28 cellular contexts compared by ENCODE assay signal in genomic region chr9:10438955-10439354, GRCh38.
"Had no signal": no experiment of that assay in that cellular context is flagged by ENCODE, and none has a peak within 500 bp of the region (broad histone marks: within the 10 kb centered on the region; RNA-seq: fewer than 3 reads in every experiment).

No MANE protein-coding gene starts in this region.

- H3K9me3 ChIP-seq: adrenal gland, body of pancreas, colonic mucosa had no signal

- H3K9me3 Mint-ChIP-seq: activated CD4-positive, alpha-beta T cell treated with anti-CD3 and anti-CD28 coated beads, Interleukin-2, amount 10 ng/mL, durations not matched to agents 24 days and 14 days; activated naive CD4-positive, alpha-beta T cell treated with anti-CD3 and anti-CD28 coated beads, Interleukin-2, amount 50 U/mL, for 24 hours; activated T-helper 1 cell treated with anti-CD3 and anti-CD28 coated beads, Interleukin-12 subunit alpha, Interleukin-12 subunit beta, Interleukin-2, Interleukin-4 antibody, amounts not matched to agents 30 ng/mL and 10 ng/mL and 1 ng/mL, durations not matched to agents 14 hours and 24 hours and 36 hours had no signal

- H3K27me3 Mint-ChIP-seq: activated CD4-positive, alpha-beta memory T cell treated with anti-CD3 and anti-CD28 coated beads for 36 hours; activated CD4-positive, alpha-beta T cell treated with anti-CD3 and anti-CD28 coated beads for 36 hours; activated CD4-positive, alpha-beta T cell treated with anti-CD3 and anti-CD28 coated beads, Interleukin-2, amount 10 ng/mL, durations not matched to agents 24 days and 14 days; activated CD8-positive, alpha-beta memory T cell treated with anti-CD3 and anti-CD28 coated beads, Interleukin-2, amount 10 ng/mL, durations not matched to agents 7 days and 5 days; activated naive CD4-positive, alpha-beta T cell treated with anti-CD3 and anti-CD28 coated beads, Interleukin-2, amount 50 U/mL, for 24 hours; activated naive CD8-positive, alpha-beta T cell treated with anti-CD3 and anti-CD28 coated beads for 36 hours; activated naive CD8-positive, alpha-beta T cell treated with anti-CD3 and anti-CD28 coated beads, Interleukin-2, amount 50 U/mL, for 24 hours had no signal

- H3K27me3 ChIP-seq: adrenal gland, body of pancreas, colonic mucosa had no signal

- DNase-seq: activated CD4-positive, alpha-beta memory T cell treated with anti-CD3 and anti-CD28 coated beads for 36 hours; activated CD4-positive, alpha-beta T cell treated with anti-CD3 and anti-CD28 coated beads for 36 hours; activated CD4-positive, alpha-beta T cell treated with anti-CD3 and anti-CD28 coated beads, Interleukin-2, amount 10 ng/mL, durations not matched to agents 24 days and 14 days; activated CD4-positive, CD25-positive, alpha-beta regulatory T cell; activated CD4-positive, CD25-positive, alpha-beta regulatory T cell treated with anti-CD3 and anti-CD28 coated beads, Interleukin-2, amount 50 U/mL, for 72 hours; activated CD8-positive, alpha-beta memory T cell treated with anti-CD3 and anti-CD28 coated beads, Interleukin-2, amount 10 ng/mL, durations not matched to agents 7 days and 5 days; activated CD8-positive, alpha-beta memory T cell treated with anti-CD3 and anti-CD28 coated beads, Interleukin-2, amount 50 U/mL, for 4 hours; activated CD8-positive, alpha-beta T cell treated with anti-CD3 and anti-CD28 coated beads, Interleukin-2, amount 10 ng/mL, durations not matched to agents 7 days and 5 days; activated effector memory CD4-positive, alpha-beta T cell treated with anti-CD3 and anti-CD28 coated beads, Interleukin-2, amount 50 U/mL, for 16 hours; activated naive CD4-positive, alpha-beta T cell treated with anti-CD3 and anti-CD28 coated beads for 36 hours; activated naive CD8-positive, alpha-beta T cell treated with anti-CD3 and anti-CD28 coated beads for 36 hours; activated naive CD8-positive, alpha-beta T cell treated with anti-CD3 and anti-CD28 coated beads, Interleukin-2, amount 50 U/mL, for 24 hours; activated T-cell treated with anti-CD3 and anti-CD28 coated beads, Interleukin-2, amount 50 U/mL, for 1 hour; activated T-cell treated with anti-CD3 and anti-CD28 coated beads, Interleukin-2, amount 50 U/mL, for 48 hours; adrenal gland; amygdala; aorta; body of pancreas; caudate nucleus; cerebellar nuclear complex; colonic mucosa; effector CD8-positive, alpha-beta T cell; foreskin fibroblast; T-helper 2 cell had no signal

- H3K36me3 Mint-ChIP-seq: activated CD4-positive, alpha-beta memory T cell treated with anti-CD3 and anti-CD28 coated beads for 36 hours; activated CD8-positive, alpha-beta memory T cell treated with anti-CD3 and anti-CD28 coated beads, Interleukin-2, amount 10 ng/mL, durations not matched to agents 7 days and 5 days; activated naive CD4-positive, alpha-beta T cell treated with anti-CD3 and anti-CD28 coated beads, Interleukin-2, amount 50 U/mL, for 24 hours; activated naive CD8-positive, alpha-beta T cell treated with anti-CD3 and anti-CD28 coated beads for 36 hours had no signal

- H3K4me1 ChIP-seq: adrenal gland, body of pancreas, colonic mucosa had no signal

- H3K36me3 ChIP-seq: adrenal gland, colonic mucosa had no signal

- H3K4me3 ChIP-seq: adrenal gland, body of pancreas, colonic mucosa had no signal

- H3K4me1 Mint-ChIP-seq: activated CD4-positive, alpha-beta T cell treated with anti-CD3 and anti-CD28 coated beads for 36 hours; activated CD4-positive, alpha-beta T cell treated with anti-CD3 and anti-CD28 coated beads, Interleukin-2, amount 10 ng/mL, durations not matched to agents 24 days and 14 days; activated CD8-positive, alpha-beta memory T cell treated with anti-CD3 and anti-CD28 coated beads, Interleukin-2, amount 10 ng/mL, durations not matched to agents 7 days and 5 days; activated naive CD4-positive, alpha-beta T cell treated with anti-CD3 and anti-CD28 coated beads, Interleukin-2, amount 50 U/mL, for 24 hours; activated naive CD8-positive, alpha-beta T cell treated with anti-CD3 and anti-CD28 coated beads for 36 hours; activated naive CD8-positive, alpha-beta T cell treated with anti-CD3 and anti-CD28 coated beads, Interleukin-2, amount 50 U/mL, for 24 hours had no signal

- ATAC-seq: activated CD4-positive, alpha-beta T cell treated with anti-CD3 and anti-CD28 coated beads for 36 hours; activated CD8-positive, alpha-beta memory T cell treated with anti-CD3 and anti-CD28 coated beads, Interleukin-2, amount 10 ng/mL, durations not matched to agents 7 days and 5 days; activated CD8-positive, alpha-beta T cell treated with anti-CD3 and anti-CD28 coated beads, Interleukin-2, amount 10 ng/mL, durations not matched to agents 7 days and 5 days; activated naive CD8-positive, alpha-beta T cell treated with anti-CD3 and anti-CD28 coated beads, Interleukin-2, amount 50 U/mL, for 24 hours; body of pancreas; esophagus mucosa had no signal

- H3K27ac Mint-ChIP-seq: activated CD4-positive, alpha-beta memory T cell treated with anti-CD3 and anti-CD28 coated beads for 36 hours; activated CD4-positive, alpha-beta T cell treated with anti-CD3 and anti-CD28 coated beads for 36 hours; activated CD4-positive, alpha-beta T cell treated with anti-CD3 and anti-CD28 coated beads, Interleukin-2, amount 10 ng/mL, durations not matched to agents 24 days and 14 days; activated CD8-positive, alpha-beta memory T cell treated with anti-CD3 and anti-CD28 coated beads, Interleukin-2, amount 10 ng/mL, durations not matched to agents 7 days and 5 days; activated CD8-positive, alpha-beta T cell treated with anti-CD3 and anti-CD28 coated beads, Interleukin-2, amount 10 ng/mL, durations not matched to agents 7 days and 5 days; activated naive CD4-positive, alpha-beta T cell treated with anti-CD3 and anti-CD28 coated beads for 36 hours; activated naive CD4-positive, alpha-beta T cell treated with anti-CD3 and anti-CD28 coated beads, Interleukin-2, amount 50 U/mL, for 24 hours; activated naive CD8-positive, alpha-beta T cell treated with anti-CD3 and anti-CD28 coated beads for 36 hours; activated naive CD8-positive, alpha-beta T cell treated with anti-CD3 and anti-CD28 coated beads, Interleukin-2, amount 50 U/mL, for 24 hours; activated T-helper 1 cell treated with anti-CD3 and anti-CD28 coated beads, Interleukin-12 subunit alpha, Interleukin-12 subunit beta, Interleukin-2, Interleukin-4 antibody, amounts not matched to agents 30 ng/mL and 10 ng/mL and 1 ng/mL, durations not matched to agents 14 hours and 24 hours and 36 hours; activated T-helper 2 cell treated with anti-CD3 and anti-CD28 coated beads, Interferon-gamma antibody, Interleukin-2, Interleukin-4, amounts not matched to agents 10 μg/mL and 5 μg/mL and 100 μg/mL, durations not matched to agents 14 hours and 24 hours and 36 hours had no signal

- H3K27ac ChIP-seq: adrenal gland, body of pancreas, colonic mucosa had no signal

- H3K4me3 Mint-ChIP-seq: activated CD4-positive, alpha-beta memory T cell treated with anti-CD3 and anti-CD28 coated beads for 36 hours; activated CD4-positive, alpha-beta T cell treated with anti-CD3 and anti-CD28 coated beads for 36 hours; activated CD4-positive, alpha-beta T cell treated with anti-CD3 and anti-CD28 coated beads, Interleukin-2, amount 10 ng/mL, durations not matched to agents 24 days and 14 days; activated CD8-positive, alpha-beta memory T cell treated with anti-CD3 and anti-CD28 coated beads, Interleukin-2, amount 10 ng/mL, durations not matched to agents 7 days and 5 days; activated CD8-positive, alpha-beta T cell treated with anti-CD3 and anti-CD28 coated beads, Interleukin-2, amount 10 ng/mL, durations not matched to agents 7 days and 5 days; activated naive CD4-positive, alpha-beta T cell treated with anti-CD3 and anti-CD28 coated beads for 36 hours; activated naive CD4-positive, alpha-beta T cell treated with anti-CD3 and anti-CD28 coated beads, Interleukin-2, amount 50 U/mL, for 24 hours; activated naive CD8-positive, alpha-beta T cell treated with anti-CD3 and anti-CD28 coated beads for 36 hours; activated naive CD8-positive, alpha-beta T cell treated with anti-CD3 and anti-CD28 coated beads, Interleukin-2, amount 50 U/mL, for 24 hours; activated T-helper 1 cell treated with anti-CD3 and anti-CD28 coated beads, Interleukin-12 subunit alpha, Interleukin-12 subunit beta, Interleukin-2, Interleukin-4 antibody, amounts not matched to agents 30 ng/mL and 10 ng/mL and 1 ng/mL, durations not matched to agents 14 hours and 24 hours and 36 hours had no signal
